11 cellular contexts compared by ENCODE assay signal in genomic region chr20:31679357-31680285, GRCh38. TPM values are rescaled to one million over a fixed set of nuclear protein-coding genes. Genes with fewer than 3 reads are reported as not detected.
DNase-seq lines count a peak whose midpoint lies in the region; ATAC-seq, FAIRE-seq and TF ChIP-seq lines count a peak whose summit lies in the region.
"Had no signal": no experiment of that assay in that cellular context is flagged by ENCODE, and none has a peak within 500 bp of the region (broad histone marks: within the 10 kb centered on the region; RNA-seq: fewer than 3 reads in every experiment).

No MANE protein-coding gene starts in this region.

- H2AK5ac ChIP-seq in H1 (ENCODE audit: low read depth, low read length), result no peak overlapping the region

- peaks cover 57% of the 10 kb centered on the region for H3K36me3 Mint-ChIP-seq in T-helper 2 cell treated with Interferon-gamma antibody and Interleukin-4, amounts not matched to agents 5 μg/mL and 100 μg/mL, for 36 hours (ENCODE audit: low read depth)
- peaks cover 69% of the 10 kb centered on the region for H3K36me3 Mint-ChIP-seq in stimulated activated memory B cell treated with anti-CD40 and anti-IgM and Interleukin-4, amounts not matched to agents 10 μg/mL and 1 μg/mL and 100 μg/mL, for 72 hours

- H2BK120ac ChIP-seq in H1 (replicated peaks; ENCODE audit: low read depth, low read length), result peak overlapping the region; percentile 18

- H3K23me2 ChIP-seq in H1 (ENCODE audit: low read depth, low read length), result no peaks in the 10 kb centered on the region

- H3K56ac ChIP-seq in H1 (replicated peaks; ENCODE audit: insufficient read length, low read depth, low read length), result no peak overlapping the region

- H2BK20ac ChIP-seq in H1 (ENCODE audit: low read length), result no peak overlapping the region

- H3K4me3 ChIP-seq in SK-N-SH (ENCODE audit: low read depth in 2 of 2, low read length in 1 of 2) (no peak overlapping the region), H1 (ENCODE audit: extremely low read depth in 1 of 4, insufficient read depth in 2 of 4, low read depth in 3 of 4, low read length in 4 of 4) (no peak overlapping the region; a peak in 1 of 8 replicates)

- TF ChIP-seq RAD21 in SK-N-SH (IDR thresholded peaks at IDR 0.05; ENCODE audit: low read length) (no peak), H1 (IDR thresholded peaks at IDR 0.05 in 1 of 2, conservative IDR thresholded peaks at IDR 0.05 in 1 of 2; ENCODE audit: low read depth in 2 of 2, low read length in 2 of 2) (no peak)

- POLR2A ChIA-PET in SK-N-SH (lab: Yijun Ruan, JAX), result interaction anchor here (1.0 kb wide), 1 partner anchor 46 kb away, joined by 3 read pairs; no protein-coding TSS in a partner anchor
- POLR2A ChIA-PET in H1 (lab: Charles Lee; ENCODE audit: partially characterized antibody), result interaction anchor here (1.1 to 1.5 kb wide), 3 partner anchors 18 to 39 kb away, joined by 3 read pairs; no protein-coding TSS in a partner anchor

- H2AFZ ChIP-seq in SK-N-SH (ENCODE audit: low read depth) (no peak overlapping the region), H1 (ENCODE audit: low read length) (no peak overlapping the region)

- no peak overlapping the region for H4K8ac ChIP-seq in H1 (ENCODE audit: extremely low read depth, insufficient read depth, low read length)

- H3K9me2 ChIP-seq in SK-N-SH, result no peaks in the 10 kb centered on the region

- no peak overlapping the region for H4K5ac ChIP-seq in H1 (ENCODE audit: insufficient read length, low read depth, low read length)

- TF ChIP-seq CTCF in SK-N-SH (IDR thresholded peaks at IDR 0.05), result no peak
- no peak for TF ChIP-seq CTCF in H1 (IDR thresholded peaks at IDR 0.05; ENCODE audit: control extremely low read depth in 1 of 3, insufficient read depth in 1 of 3, low read depth in 1 of 3, low read length in 3 of 3)

- peaks cover 8% of the 10 kb centered on the region; the same call in 1 of the 2 replicates for H3K79me1 ChIP-seq in H1 (ENCODE audit: low read depth, low read length)

- H2BK12ac ChIP-seq in H1 (ENCODE audit: low read depth, low read length), result peak overlapping the region; percentile 83

- ATAC-seq in stimulated activated memory B cell treated with anti-CD40 and anti-IgM and Interleukin-4, amounts not matched to agents 10 μg/mL and 1 μg/mL and 100 μg/mL, for 72 hours, result no peak
- ATAC-seq in HG03108 (IDR thresholded peaks at IDR 0.05; ENCODE audit: unreplicated experiment) (no peak), HG02884 (IDR thresholded peaks at IDR 0.05; ENCODE audit: unreplicated experiment) (no peak)

- peaks cover 20% of the 10 kb centered on the region for H3F3A ChIP-seq in SK-N-SH (replicated peaks; ENCODE audit: insufficient read depth)

- no peak overlapping the region for H3K14ac ChIP-seq in H1 (ENCODE audit: insufficient read length)

- H4K91ac ChIP-seq in H1 (replicated peaks; ENCODE audit: insufficient read length, low read length), result no peak overlapping the region

- CTCF ChIA-PET in SK-N-SH (lab: Yijun Ruan, JAX), result interaction anchor here (0.8 to 1.1 kb wide), 3 partner anchors 14 to 44 kb away, joined by 4 to 5 read pairs (median 5); no protein-coding TSS in a partner anchor
- CTCF ChIA-PET in H1 (lab: Charles Lee; ENCODE audit: partially characterized antibody), result interaction anchor here (0.8 to 1.7 kb wide), 5 partner anchors 43 to 335 kb away, joined by 3 to 11 read pairs (median 4); partner anchors contain the start of gene BCL2L1

- H3K36me3 ChIP-seq in SK-N-SH (replicated peaks in 1 of 2; ENCODE audit: control insufficient read depth in 1 of 2, insufficient read depth in 2 of 2, low read length in 1 of 2) (peaks cover 11 to 24% of the 10 kb centered on the region in 2 experiments), H1 (ENCODE audit: control insufficient read depth in 2 of 4, insufficient read depth in 4 of 4, low read length in 3 of 4) (peaks cover 0 to 2% (median 0%) of the 10 kb centered on the region in 4 experiments; a peak in 3 of 8 replicates)

- peaks cover 88% of the 10 kb centered on the region for H3K4me1 Mint-ChIP-seq in T-helper 2 cell treated with Interferon-gamma antibody and Interleukin-4, amounts not matched to agents 5 μg/mL and 100 μg/mL, for 36 hours (ENCODE audit: low read depth)
- H3K4me1 Mint-ChIP-seq in stimulated activated memory B cell treated with anti-CD40 and anti-IgM and Interleukin-4, amounts not matched to agents 10 μg/mL and 1 μg/mL and 100 μg/mL, for 72 hours, result peaks cover 81% of the 10 kb centered on the region

- peaks cover 41 to 55% of the 10 kb centered on the region in 2 experiments; a peak in 3 of 4 replicates for H3K4me1 ChIP-seq in SK-N-SH (ENCODE audit: control insufficient read depth in 1 of 2, insufficient read depth in 2 of 2, low read depth in 1 of 2, low read length in 1 of 2)
- peaks cover 3 to 7% (median 6%) of the 10 kb centered on the region in 4 experiments; a peak in 6 of 7 replicates for H3K4me1 ChIP-seq in H1 (replicated peaks in 1 of 4; ENCODE audit: control insufficient read depth in 3 of 4, insufficient read depth in 4 of 4, low read length in 3 of 4)

- H3K27ac ChIP-seq in SK-N-SH (ENCODE audit: low read depth in 2 of 2, low read length in 1 of 2) (peak overlapping the region; percentile 45 to 71), H1 (ENCODE audit: low read depth, low read length) (0 out of 2 replicates have a peak overlapping the region, but pooled peaks have one; percentile 15)

- H4K20me1 ChIP-seq in SK-N-SH (ENCODE audit: insufficient read depth) (no peaks in the 10 kb centered on the region), H1 (replicated peaks in 1 of 2; ENCODE audit: control insufficient read depth in 1 of 2, insufficient read depth in 2 of 2, low read length in 2 of 2) (no peaks in the 10 kb centered on the region)

- H3K23ac ChIP-seq in H1 (ENCODE audit: insufficient read length), result no peak overlapping the region

- H3K27me3 ChIP-seq in SK-N-SH (ENCODE audit: insufficient read depth) (no peaks in the 10 kb centered on the region), H1 (replicated peaks in 1 of 4; ENCODE audit: control insufficient read depth in 3 of 4, extremely low read depth in 1 of 4, insufficient read depth in 3 of 4, low read length in 3 of 4) (no peaks in the 10 kb centered on the region)

- H2BK15ac ChIP-seq in H1 (ENCODE audit: low read length), result no peak overlapping the region

- 90% methylated on average over 9 of the region's 9 CpGs for WGBS in SK-N-SH (ENCODE audit: low lambda C conversion rate)
- WGBS in H1 (ENCODE audit: extremely low coverage in 1 of 2, insufficient coverage in 1 of 2, insufficient read length in 1 of 2, insufficient replicate concordance in 2 of 2, low coverage in 1 of 2, low lambda C conversion rate in 2 of 2, missing lambda C conversion rate in 1 of 2), 2 experiments, result 93% methylated on average over 9 of the region's 9 CpGs; no CpG with 5 or more reads in 1 of the 2 experiments

- peak overlapping the region; percentile 2; the same call in 1 of the 2 replicates for H2BK5ac ChIP-seq in H1 (ENCODE audit: low read depth, low read length)

- no peak for DNase-seq in T-helper 2 cell treated with Interferon-gamma antibody and Interleukin-4, amounts not matched to agents 5 μg/mL and 100 μg/mL, for 36 hours (ENCODE audit: low spot score)
- DNase-seq in T-helper 2 cell (no peak), SK-N-SH (no peak), H1 (ENCODE audit: low read depth in 1 of 2, low spot score in 2 of 2) (no peak), NCI-H2081 (lab: John Stamatoyannopoulos, UW) (no peak)
- DNase-seq: activated CD4-positive, CD25-positive, alpha-beta regulatory T cell treated with anti-CD3 and anti-CD28 coated beads, Interleukin-2, amount 50 U/mL, for 72 hours; NCI-H1436 had no signal

- no peak for TF ChIP-seq EP300 in SK-N-SH (IDR thresholded peaks at IDR 0.05; ENCODE audit: borderline replicate concordance in 1 of 2, low read depth in 1 of 2, low read length in 1 of 2)
- TF ChIP-seq EP300 in H1 (IDR thresholded peaks at IDR 0.05; ENCODE audit: borderline replicate concordance in 1 of 2, low read depth in 2 of 2, low read length in 2 of 2), result no peak

- peak overlapping the region; percentile 61 for H3K4me3 Mint-ChIP-seq in T-helper 2 cell treated with Interferon-gamma antibody and Interleukin-4, amounts not matched to agents 5 μg/mL and 100 μg/mL, for 36 hours
- H3K4me3 Mint-ChIP-seq in stimulated activated memory B cell treated with anti-CD40 and anti-IgM and Interleukin-4, amounts not matched to agents 10 μg/mL and 1 μg/mL and 100 μg/mL, for 72 hours, result no peak overlapping the region

- no peak for TF ChIP-seq POLR2A in H1 (IDR thresholded peaks at IDR 0.05; ENCODE audit: control extremely low read depth in 1 of 2, low read depth in 2 of 2, low read length in 2 of 2)

- H3K4ac ChIP-seq in H1 (replicated peaks; ENCODE audit: insufficient read length, low read depth, low read length), result no peak overlapping the region

- no peaks in the 10 kb centered on the region for H3K27me3 Mint-ChIP-seq in T-helper 2 cell treated with Interferon-gamma antibody and Interleukin-4, amounts not matched to agents 5 μg/mL and 100 μg/mL, for 36 hours (ENCODE audit: low read depth)
- no peaks in the 10 kb centered on the region for H3K27me3 Mint-ChIP-seq in stimulated activated memory B cell treated with anti-CD40 and anti-IgM and Interleukin-4, amounts not matched to agents 10 μg/mL and 1 μg/mL and 100 μg/mL, for 72 hours

- no peak overlapping the region for H3K18ac ChIP-seq in H1 (ENCODE audit: extremely low read depth, low read length)

- H3K79me2 ChIP-seq in SK-N-SH (ENCODE audit: insufficient read depth) (peaks cover 99% of the 10 kb centered on the region), H1 (ENCODE audit: control insufficient read depth in 1 of 2, insufficient read depth in 2 of 2, low read length in 2 of 2) (peaks cover 0 to 11% of the 10 kb centered on the region in 2 experiments; a peak in 2 of 4 replicates)

- H3K4me2 ChIP-seq in SK-N-SH (peak overlapping the region; percentile 29), H1 (ENCODE audit: insufficient read depth in 1 of 2, low read depth in 2 of 2, low read length in 2 of 2) (no peak overlapping the region)

- H3K9me3 ChIP-seq in SK-N-SH (no peaks in the 10 kb centered on the region), H1 (ENCODE audit: insufficient read depth in 2 of 2, low read depth in 1 of 2, low read length in 1 of 2) (no peaks in the 10 kb centered on the region)

- no peaks in the 10 kb centered on the region for H3K9me3 Mint-ChIP-seq in T-helper 2 cell treated with Interferon-gamma antibody and Interleukin-4, amounts not matched to agents 5 μg/mL and 100 μg/mL, for 36 hours
- no peaks in the 10 kb centered on the region for H3K9me3 Mint-ChIP-seq in stimulated activated memory B cell treated with anti-CD40 and anti-IgM and Interleukin-4, amounts not matched to agents 10 μg/mL and 1 μg/mL and 100 μg/mL, for 72 hours

- no peak overlapping the region for H3K9ac ChIP-seq in SK-N-SH
- no peak overlapping the region; a peak in 1 of 7 replicates for H3K9ac ChIP-seq in H1 (replicated peaks in 1 of 4; ENCODE audit: extremely low read depth in 1 of 4, low read depth in 3 of 4, low read length in 3 of 4)

- H3K27ac Mint-ChIP-seq in T-helper 2 cell treated with Interferon-gamma antibody and Interleukin-4, amounts not matched to agents 5 μg/mL and 100 μg/mL, for 36 hours, result peak overlapping the region; percentile 87
- H3K27ac Mint-ChIP-seq in stimulated activated memory B cell treated with anti-CD40 and anti-IgM and Interleukin-4, amounts not matched to agents 10 μg/mL and 1 μg/mL and 100 μg/mL, for 72 hours, result peak overlapping the region; percentile 24

- no peak for FAIRE-seq in H1 (lab: Jason Lieb, UNC)
- FAIRE-seq: bronchial epithelial cell had no signal

RNA-seq across cellular contexts. Expression of gene COX4I2, which starts 41.9 kb away (rescaled TPM):
- 0.21 TPM in 1 of 2 replicates, not detected in the other for polyA plus RNA-seq in SK-N-SH (2012; rRNA removed)
- 0.39 TPM in 1 of 2 replicates, not detected in the other for polyA plus RNA-seq in SK-N-SH (2012; cell fraction: cytosol; rRNA removed)
- polyA plus RNA-seq in SK-N-SH (2012; cell fraction: nucleus; rRNA removed), result not detected in 2 replicates
- not detected in 2 replicates for total RNA-seq in H1 (2021; fragmentation: NEBNext Ultra II Directional; extraction: Animal tissue kit (Norgen Biotek cat#: 25700))
- polyA plus RNA-seq in H1 (2011; rRNA removed), result 0.26 and 0.97 TPM in 2 replicates
- polyA plus RNA-seq in H1 (2011; cell fraction: cytosol; rRNA removed), result 0.14 TPM
- polyA plus RNA-seq in H1 (2011; cell fraction: nucleus; rRNA removed), result not detected
- polyA plus RNA-seq in H1 (2012, experiment 1 of 2), result 0.64 TPM in 1 of 4 replicates, not detected in the others
- not detected for polyA plus RNA-seq in H1 (2012, experiment 2 of 2)
- not detected for polyA plus RNA-seq in H1 (2013, experiment 1 of 2)
- not detected for polyA plus RNA-seq in H1 (2013, experiment 2 of 2)
- not detected in 2 replicates for polyA minus RNA-seq in H1 (2011; rRNA and poly(A)+ RNA removed)
- polyA minus RNA-seq in H1 (2011; cell fraction: cytosol; rRNA and poly(A)+ RNA removed), result not detected
- polyA minus RNA-seq in H1 (2011; cell fraction: nucleus; rRNA and poly(A)+ RNA removed), result not detected
- total RNA-seq: bronchial epithelial cell had no signal

RNA-seq across cellular contexts. Expression of gene BCL2L1, which starts 43.0 kb away (rescaled TPM):
- polyA plus RNA-seq in SK-N-SH (2012; rRNA removed) (99.9 and 103 TPM in 2 replicates), H1 (2011; rRNA removed) (66.1 and 94.4 TPM in 2 replicates)
- 72.3 and 83.8 TPM in 2 replicates for polyA plus RNA-seq in SK-N-SH (2012; cell fraction: cytosol; rRNA removed)
- 61.3 and 62.2 TPM in 2 replicates for polyA plus RNA-seq in SK-N-SH (2012; cell fraction: nucleus; rRNA removed)
- total RNA-seq in H1 (2021; fragmentation: NEBNext Ultra II Directional; extraction: Animal tissue kit (Norgen Biotek cat#: 25700)), result 64.9 and 66.0 TPM in 2 replicates
- polyA plus RNA-seq in H1 (2011; cell fraction: cytosol; rRNA removed), result 78.2 TPM
- polyA plus RNA-seq in H1 (2011; cell fraction: nucleus; rRNA removed), result 67.5 TPM
- 69.5 to 76.8 TPM (median 74.9 TPM) in 4 replicates for polyA plus RNA-seq in H1 (2012, experiment 1 of 2)
- 119 TPM for polyA plus RNA-seq in H1 (2012, experiment 2 of 2)
- 36.6 TPM for polyA plus RNA-seq in H1 (2013, experiment 1 of 2)
- 38.8 TPM for polyA plus RNA-seq in H1 (2013, experiment 2 of 2)
- polyA minus RNA-seq in H1 (2011; rRNA and poly(A)+ RNA removed), result 49.7 and 68.8 TPM in 2 replicates
- polyA minus RNA-seq in H1 (2011; cell fraction: cytosol; rRNA and poly(A)+ RNA removed), result 46.3 TPM
- polyA minus RNA-seq in H1 (2011; cell fraction: nucleus; rRNA and poly(A)+ RNA removed), result 57.2 TPM

RNA-seq across cellular contexts. Expression of gene TPX2, which starts 59.5 kb away (rescaled TPM):
- polyA plus RNA-seq in SK-N-SH (2012; rRNA removed) (14.4 and 17.1 TPM in 2 replicates), H1 (2011; rRNA removed) (36.5 and 43.6 TPM in 2 replicates)
- polyA plus RNA-seq in SK-N-SH (2012; cell fraction: cytosol; rRNA removed), result 19.1 and 20.2 TPM in 2 replicates
- polyA plus RNA-seq in SK-N-SH (2012; cell fraction: nucleus; rRNA removed), result 12.7 and 12.8 TPM in 2 replicates
- 122 and 125 TPM in 2 replicates for total RNA-seq in H1 (2021; fragmentation: NEBNext Ultra II Directional; extraction: Animal tissue kit (Norgen Biotek cat#: 25700))
- polyA plus RNA-seq in H1 (2011; cell fraction: cytosol; rRNA removed), result 59.8 TPM
- 51.2 TPM for polyA plus RNA-seq in H1 (2011; cell fraction: nucleus; rRNA removed)
- polyA plus RNA-seq in H1 (2012, experiment 1 of 2), result 97.2 to 147 TPM (median 112 TPM) in 4 replicates
- 15.4 TPM for polyA plus RNA-seq in H1 (2012, experiment 2 of 2)
- polyA plus RNA-seq in H1 (2013, experiment 1 of 2), result 96.2 TPM
- 91.5 TPM for polyA plus RNA-seq in H1 (2013, experiment 2 of 2)
- polyA minus RNA-seq in H1 (2011; rRNA and poly(A)+ RNA removed), result 68.9 and 76.2 TPM in 2 replicates
- 54.8 TPM for polyA minus RNA-seq in H1 (2011; cell fraction: cytosol; rRNA and poly(A)+ RNA removed)
- 62.2 TPM for polyA minus RNA-seq in H1 (2011; cell fraction: nucleus; rRNA and poly(A)+ RNA removed)
